In genomic region chr14:50116221-50116956, GRCh38 we compare ENCODE assay signal across 8 cellular contexts. TPM values are rescaled to one million over a fixed set of nuclear protein-coding genes. Genes with fewer than 3 reads are reported as not detected.
DNase-seq lines count a peak whose midpoint lies in the region; ATAC-seq and TF ChIP-seq lines count a peak whose summit lies in the region.

VCPKMT (minus strand) TSS chr14:50116572; CDS start chr14:50116552, 20 bp downstream.

- H3K9me3 ChIP-seq in spleen = no peaks in the 10 kb centered on the region

- WGBS in spleen, 5 donors = 0% methylated on average over 33 to 61 of the region's 61 CpGs

- peak within 1 kb of the TSS; percentile 94 for H3K4me3 ChIP-seq in AG10803 (ENCODE audit: low read length)
- peak within 1 kb of the TSS; percentile 59 to 87 (median 78) for H3K4me3 ChIP-seq in spleen

- H3K27me3 ChIP-seq in spleen (replicated peaks in 1 of 7) = no peaks in the 10 kb centered on the region

- H3K27ac ChIP-seq in spleen = peak within 1 kb of the TSS; percentile 86 to 93 (median 90)

- ATAC-seq in GM19035 (IDR thresholded peaks at IDR 0.05; ENCODE audit: unreplicated experiment) = peak; percentile 94
- ATAC-seq in HG03342 (IDR thresholded peaks at IDR 0.05; ENCODE audit: unreplicated experiment) = peak; percentile 94

- H3K36me3 ChIP-seq in spleen = peaks cover 0 to 76% (median 35%) of the 10 kb centered on the region in 6 donors

- peak in 2 of 3 donors; percentile 83 to 95 for TF ChIP-seq POLR2A in spleen (IDR thresholded peaks at IDR 0.05)

- H3K4me1 ChIP-seq in spleen = peaks cover 23 to 59% (median 42%) of the 10 kb centered on the region in 6 donors

- DNase-seq in AG10803 (ENCODE audit: low read depth) (peak; percentile 86), NCI-H345 treated with DMSO at 0.1 percent for 48 hours (lab: John Stamatoyannopoulos, UW; ENCODE audit: unreplicated experiment) (peak; percentile 87), iris pigment epithelial cell (ENCODE audit: low read depth) (peak; percentile 90), spleen (peak; percentile 99)
- DNase-seq in activated CD4-positive, CD25-positive, alpha-beta regulatory T cell (lab: John Stamatoyannopoulos, UW) = peak; percentile 89 to 94 (median 92)
- DNase-seq in central memory CD4-positive, alpha-beta T cell = peak; percentile 94

- TF ChIP-seq CTCF in AG10803 (conservative IDR thresholded peaks at IDR 0.05; ENCODE audit: low read length) (no peak), spleen (IDR thresholded peaks at IDR 0.05 in 8 of 11, conservative IDR thresholded peaks at IDR 0.05 in 3 of 11) (peak in 7 of 11 experiments; percentile 16 to 48 (median 26))

- intact Hi-C loops in spleen (cut with DNase I; ENCODE audit: low total_unique reads) = no loop called here

RNA-seq across cellular contexts. Expression of gene VCPKMT, which starts in this region (rescaled TPM):
- 10 to 100 TPM in 6 of 7 donors, 1 to 10 TPM in 1; 9.2 to 16.8 (median 11.8) TPM for total RNA-seq in spleen
- polyA plus RNA-seq in spleen = 10 to 100 TPM; 15.9 to 28.8 (median 21.8) TPM

Comparison
In these comparisons a context has a peak if more than half of its experiments do, and no peak if none do; other contexts are left out.
1. Peak in every context shown above with its lines: DNase-seq, ATAC-seq, H3K4me3 ChIP-seq and H3K27ac ChIP-seq.